21 cellular contexts compared by ENCODE assay signal in genomic region chr4:169220854-169221311, GRCh38. TPM values are rescaled to one million over a fixed set of nuclear protein-coding genes. Genes with fewer than 3 reads are reported as not detected.
DNase-seq lines count a peak whose midpoint lies in the region; ATAC-seq, FAIRE-seq and TF ChIP-seq lines count a peak whose summit lies in the region.
"Had no signal": no experiment of that assay in that cellular context is flagged by ENCODE, and none has a peak within 500 bp of the region (broad histone marks: within the 10 kb centered on the region; RNA-seq: fewer than 3 reads in every experiment).

No MANE protein-coding gene starts in this region.

- intact Hi-C loops in kidney (cut with DNase I) (no loop called here), transverse colon (cut with DNase I; ENCODE audit: low total_unique reads) (no loop called here)

- no peak overlapping the region for H3K9ac ChIP-seq in kidney (ENCODE audit: low read length in 2 of 2)

- no peak for ATAC-seq in stimulated activated memory B cell treated with anti-CD40 and anti-IgM and Interleukin-4, amounts not matched to agents 10 μg/mL and 1 μg/mL and 100 μg/mL, for 72 hours
- ATAC-seq: GM23338 had no signal

- TF ChIP-seq CTCF in kidney (IDR thresholded peaks at IDR 0.05; ENCODE audit: borderline replicate concordance, extremely low read depth, insufficient read depth) = no peak
- TF ChIP-seq CTCF in nephron (IDR thresholded peaks at IDR 0.05; ENCODE audit: unreplicated experiment in 3 of 3) = no peak
- TF ChIP-seq CTCF in transverse colon (IDR thresholded peaks at IDR 0.05) = no peak
- TF ChIP-seq CTCF in mesothelial cell of epicardium (IDR thresholded peaks at IDR 0.05; ENCODE audit: unreplicated experiment) = no peak

- peak overlapping the region in 1 of 2 donors; percentile 82 for H3K27ac ChIP-seq in kidney (ENCODE audit: low read depth in 2 of 2, low read length in 2 of 2)
- peak overlapping the region in 3 of 4 donors; percentile 64 to 76 (median 69) for H3K27ac ChIP-seq in transverse colon
- H3K27ac ChIP-seq: C4-2B, SK-N-MC had no signal

- H3K4me1 ChIP-seq in kidney (ENCODE audit: control insufficient read depth in 1 of 2, insufficient read depth in 1 of 2, low read depth in 1 of 2, low read length in 2 of 2) = peaks cover 14 to 32% of the 10 kb centered on the region in 2 donors
- peaks cover 12 to 76% (median 58%) of the 10 kb centered on the region in 4 donors for H3K4me1 ChIP-seq in transverse colon

- H3K36me3 ChIP-seq in kidney (ENCODE audit: control insufficient read depth in 1 of 2, insufficient read depth in 2 of 2, low read length in 2 of 2) (no peaks in the 10 kb centered on the region), transverse colon (no peaks in the 10 kb centered on the region)

- no peak for TF ChIP-seq POLR2A in transverse colon (IDR thresholded peaks at IDR 0.05)

- H3K4me1 Mint-ChIP-seq in nephron (peaks cover 20% of the 10 kb centered on the region), mesothelial cell of epicardium (peaks cover 13% of the 10 kb centered on the region)
- peaks cover under 1% of the 10 kb centered on the region for H3K4me1 Mint-ChIP-seq in stimulated activated memory B cell treated with anti-CD40 and anti-IgM and Interleukin-4, amounts not matched to agents 10 μg/mL and 1 μg/mL and 100 μg/mL, for 72 hours
- H3K4me1 Mint-ChIP-seq in activated T-cell treated with anti-CD3 and anti-CD28 coated beads, Interleukin-2, amount 50 U/mL, for 24 hours (ENCODE audit: low read depth) = no peaks in the 10 kb centered on the region
- H3K4me1 Mint-ChIP-seq: GM23338 had no signal

- TF ChIP-seq EP300 in transverse colon (IDR thresholded peaks at IDR 0.05; ENCODE audit: low read depth) = no peak

- H3K4me3 ChIP-seq in kidney (ENCODE audit: low read length in 2 of 2) = peak overlapping the region in 1 of 2 donors; percentile 36
- H3K4me3 ChIP-seq in transverse colon = no peak overlapping the region
- H3K4me3 ChIP-seq: GM23338, SK-N-MC had no signal

- H3K27me3 ChIP-seq in transverse colon = no peaks in the 10 kb centered on the region

- H3K9me3 ChIP-seq in kidney (ENCODE audit: control insufficient read depth in 1 of 2, low read length in 2 of 2) (no peaks in the 10 kb centered on the region), transverse colon (no peaks in the 10 kb centered on the region)

- in situ Hi-C loops in transverse colon (cut with MboI; ENCODE audit: low pct_ligation_motif_present in 1 of 4, low pct_unique_long_range_greater_than_20kb in 1 of 4, low sequenced_read_pairs in 3 of 4) = no loop called here

- H3K27me3 Mint-ChIP-seq in nephron (ENCODE audit: low read depth) (no peaks in the 10 kb centered on the region), mesothelial cell of epicardium (ENCODE audit: low read depth) (no peaks in the 10 kb centered on the region)
- H3K27me3 Mint-ChIP-seq in stimulated activated memory B cell treated with anti-CD40 and anti-IgM and Interleukin-4, amounts not matched to agents 10 μg/mL and 1 μg/mL and 100 μg/mL, for 72 hours = no peaks in the 10 kb centered on the region
- peaks cover 7% of the 10 kb centered on the region for H3K27me3 Mint-ChIP-seq in activated T-cell treated with anti-CD3 and anti-CD28 coated beads, Interleukin-2, amount 50 U/mL, for 24 hours

- no peaks in the 10 kb centered on the region for H3K36me3 Mint-ChIP-seq in nephron (ENCODE audit: low read depth)
- no peaks in the 10 kb centered on the region for H3K36me3 Mint-ChIP-seq in stimulated activated memory B cell treated with anti-CD40 and anti-IgM and Interleukin-4, amounts not matched to agents 10 μg/mL and 1 μg/mL and 100 μg/mL, for 72 hours
- H3K36me3 Mint-ChIP-seq in mesothelial cell of epicardium = no peaks in the 10 kb centered on the region
- H3K36me3 Mint-ChIP-seq in activated T-cell treated with anti-CD3 and anti-CD28 coated beads, Interleukin-2, amount 50 U/mL, for 24 hours (ENCODE audit: low read depth) = no peaks in the 10 kb centered on the region

- peak; percentile 54 for DNase-seq in astrocyte of the hippocampus (ENCODE audit: low read depth, low spot score)
- DNase-seq in kidney = no peak
- no peak for DNase-seq in transverse colon
- DNase-seq in mesothelial cell of epicardium (ENCODE audit: low spot score in 2 of 2, unreplicated experiment in 2 of 2) = no peak
- DNase-seq in activated T-cell treated with anti-CD3 and anti-CD28 coated beads, Interleukin-2, amount 50 U/mL, for 24 hours = no peak
- DNase-seq: ACHN, AML-193, DMS79 treated with DMSO at 0.1 percent for 48 hours, HCEC 1CT, Kasumi-1, NCI-H1105, NCI-H1694, NCI-H510A treated with DMSO at 0.1 percent for 48 hours, NCI-H774, SHP77 had no signal

- FAIRE-seq in kidney (lab: Jason Lieb, UNC) = peak; percentile 44
- FAIRE-seq: HTR-8/SVneo had no signal

- 58 to 72% methylated on average over 6 of the region's 6 CpGs for WGBS in transverse colon (ENCODE audit: low coverage in 1 of 2), 2 donors

- H3K9me3 Mint-ChIP-seq in nephron (no peaks in the 10 kb centered on the region), mesothelial cell of epicardium (no peaks in the 10 kb centered on the region)
- H3K9me3 Mint-ChIP-seq in stimulated activated memory B cell treated with anti-CD40 and anti-IgM and Interleukin-4, amounts not matched to agents 10 μg/mL and 1 μg/mL and 100 μg/mL, for 72 hours = no peaks in the 10 kb centered on the region
- no peaks in the 10 kb centered on the region for H3K9me3 Mint-ChIP-seq in activated T-cell treated with anti-CD3 and anti-CD28 coated beads, Interleukin-2, amount 50 U/mL, for 24 hours
- H3K9me3 Mint-ChIP-seq: GM23338 had no signal

- H3K4me3 Mint-ChIP-seq in nephron (no peak overlapping the region), mesothelial cell of epicardium (no peak overlapping the region)
- no peak overlapping the region for H3K4me3 Mint-ChIP-seq in stimulated activated memory B cell treated with anti-CD40 and anti-IgM and Interleukin-4, amounts not matched to agents 10 μg/mL and 1 μg/mL and 100 μg/mL, for 72 hours
- H3K4me3 Mint-ChIP-seq in activated T-cell treated with anti-CD3 and anti-CD28 coated beads, Interleukin-2, amount 50 U/mL, for 24 hours = no peak overlapping the region
- H3K4me3 Mint-ChIP-seq: GM23338 had no signal

- H3K27ac Mint-ChIP-seq in nephron (peak overlapping the region; percentile 65 to 91 (median 70)), mesothelial cell of epicardium (no peak overlapping the region)
- H3K27ac Mint-ChIP-seq in stimulated activated memory B cell treated with anti-CD40 and anti-IgM and Interleukin-4, amounts not matched to agents 10 μg/mL and 1 μg/mL and 100 μg/mL, for 72 hours = no peak overlapping the region
- H3K27ac Mint-ChIP-seq in activated T-cell treated with anti-CD3 and anti-CD28 coated beads, Interleukin-2, amount 50 U/mL, for 24 hours = no peak overlapping the region

RNA-seq across cellular contexts. Expression of gene SH3RF1, which starts 49.9 kb away (rescaled TPM):
- total RNA-seq in kidney = 35.7 TPM
- 8.2 TPM for polyA plus RNA-seq in kidney (ENCODE audit: insufficient read depth, low read depth, low replicate concordance)
- 10 to 100 TPM; 49.0 to 63.4 (median 54.3) TPM for total RNA-seq in transverse colon
- total RNA-seq in mesothelial cell of epicardium = 18.1 to 20.3 TPM (median 19.6 TPM) in 3 replicates

Comparison
In these comparisons a context has a peak if more than half of its experiments do, and no peak if none do; other contexts are left out.
1. H3K27ac Mint-ChIP-seq: peak in nephron (3 of 3); none in stimulated activated memory B cell treated with anti-CD40 and anti-IgM and Interleukin-4, amounts not matched to agents 10 μg/mL and 1 μg/mL and 100 μg/mL, for 72 hours (single experiment), mesothelial cell of epicardium (single experiment) and activated T-cell treated with anti-CD3 and anti-CD28 coated beads, Interleukin-2, amount 50 U/mL, for 24 hours (single experiment).